24 cellular contexts compared by ENCODE assay signal in the genomic region with DNA sequence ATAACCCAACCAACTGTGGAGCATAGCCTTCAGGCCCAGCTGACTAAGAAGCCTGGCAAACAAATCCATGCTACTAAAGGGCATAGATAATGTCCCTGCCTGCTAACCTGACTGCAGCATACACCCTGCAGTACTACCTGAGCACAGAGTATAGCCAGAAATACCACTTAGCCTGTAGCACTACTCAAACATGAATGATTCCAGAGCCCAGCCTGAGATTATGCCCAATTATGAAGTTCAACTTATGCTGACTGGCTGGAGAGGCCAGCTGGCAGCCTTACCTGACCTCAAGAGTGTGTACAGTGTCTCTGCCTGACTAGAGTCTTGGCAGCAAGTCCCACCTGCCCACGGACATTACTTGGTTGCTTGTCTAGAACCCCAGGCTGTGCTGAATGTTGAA.
"Had no signal": no experiment of that assay in that cellular context is flagged by ENCODE, and none has a peak within 500 bp of the region (broad histone marks: within the 10 kb centered on the region; RNA-seq: fewer than 3 reads in every experiment).

No MANE protein-coding gene starts in this region.

- H3K27ac Mint-ChIP-seq: activated B cell treated with CpG ODN at 0.5 μM for 24 hours; activated CD4-positive, alpha-beta T cell treated with anti-CD3 and anti-CD28 coated beads, Interleukin-2, amount 10 ng/mL, durations not matched to agents 24 days and 14 days; activated naive CD4-positive, alpha-beta T cell treated with anti-CD3 and anti-CD28 coated beads, Interleukin-2, amount 10 ng/mL, durations not matched to agents 7 days and 5 days; activated naive CD8-positive, alpha-beta T cell treated with anti-CD3 and anti-CD28 coated beads for 36 hours; activated T-helper 2 cell treated with anti-CD3 and anti-CD28 coated beads, Interferon-gamma antibody, Interleukin-2, Interleukin-4, amounts not matched to agents 10 μg/mL and 5 μg/mL and 100 μg/mL, durations not matched to agents 14 hours and 24 hours and 36 hours; T-helper 17 cell had no signal

- H3K9me3 Mint-ChIP-seq: activated CD4-positive, alpha-beta T cell treated with anti-CD3 and anti-CD28 coated beads, Interleukin-2, amount 10 ng/mL, durations not matched to agents 24 days and 14 days had no signal

- H3K27ac ChIP-seq: brain microvascular endothelial cell, cardiac muscle cell had no signal

- H3K27me3 Mint-ChIP-seq: activated B cell treated with CpG ODN at 0.5 μM for 24 hours; activated CD4-positive, alpha-beta T cell treated with anti-CD3 and anti-CD28 coated beads, Interleukin-2, amount 10 ng/mL, durations not matched to agents 24 days and 14 days; activated naive CD4-positive, alpha-beta T cell treated with anti-CD3 and anti-CD28 coated beads, Interleukin-2, amount 10 ng/mL, durations not matched to agents 7 days and 5 days; activated naive CD8-positive, alpha-beta T cell treated with anti-CD3 and anti-CD28 coated beads for 36 hours; T-helper 17 cell had no signal

- H3K36me3 Mint-ChIP-seq: activated naive CD4-positive, alpha-beta T cell treated with anti-CD3 and anti-CD28 coated beads, Interleukin-2, amount 10 ng/mL, durations not matched to agents 7 days and 5 days; activated naive CD8-positive, alpha-beta T cell treated with anti-CD3 and anti-CD28 coated beads for 36 hours had no signal

- H3K36me3 ChIP-seq: brain microvascular endothelial cell, cardiac muscle cell had no signal

- DNase-seq: activated B cell treated with CpG ODN at 0.5 μM for 24 hours; activated CD4-positive, alpha-beta T cell treated with anti-CD3 and anti-CD28 coated beads for 1 hour; activated CD4-positive, alpha-beta T cell treated with anti-CD3 and anti-CD28 coated beads, Interleukin-2, amount 10 ng/mL, durations not matched to agents 24 days and 14 days; activated CD4-positive, alpha-beta T cell treated with anti-CD3 and anti-CD28 coated beads, Interleukin-2, amount 50 U/mL, for 48 hours; activated gamma-delta T cell treated with Interleukin-2 at 50 U/mL for 16 hours; activated naive CD4-positive, alpha-beta T cell treated with anti-CD3 and anti-CD28 coated beads, Interleukin-2, amount 10 ng/mL, durations not matched to agents 7 days and 5 days; activated naive CD8-positive, alpha-beta T cell treated with anti-CD3 and anti-CD28 coated beads for 36 hours; activated T-cell treated with anti-CD3 and anti-CD28 coated beads for 4 hours; activated T-cell treated with anti-CD3 and anti-CD28 coated beads, Interleukin-2, amount 50 U/mL, for 48 hours; brain microvascular endothelial cell; KG1; NCI-H1048; NCI-H1417 treated with DMSO at 0.1 percent for 48 hours; NCI-H1694; NCI-H2029; NCI-H2107; NCI-H446 treated with DMSO at 0.1 percent for 48 hours; NCI-H526 treated with DMSO at 0.1 percent for 48 hours; PC-3; SIG-M5; T-helper 17 cell; T-helper 9 cell had no signal

- H3K4me3 Mint-ChIP-seq: activated B cell treated with CpG ODN at 0.5 μM for 24 hours; activated CD4-positive, alpha-beta T cell treated with anti-CD3 and anti-CD28 coated beads, Interleukin-2, amount 10 ng/mL, durations not matched to agents 24 days and 14 days; activated naive CD4-positive, alpha-beta T cell treated with anti-CD3 and anti-CD28 coated beads, Interleukin-2, amount 10 ng/mL, durations not matched to agents 7 days and 5 days; activated naive CD8-positive, alpha-beta T cell treated with anti-CD3 and anti-CD28 coated beads for 36 hours; T-helper 17 cell had no signal

- H3K27me3 ChIP-seq: brain microvascular endothelial cell, cardiac muscle cell had no signal

- H3K4me3 ChIP-seq: cardiac muscle cell had no signal

- ATAC-seq: PC-3, T-helper 17 cell had no signal

- H3K4me1 Mint-ChIP-seq: activated B cell treated with CpG ODN at 0.5 μM for 24 hours; activated CD4-positive, alpha-beta T cell treated with anti-CD3 and anti-CD28 coated beads, Interleukin-2, amount 10 ng/mL, durations not matched to agents 24 days and 14 days; activated naive CD4-positive, alpha-beta T cell treated with anti-CD3 and anti-CD28 coated beads, Interleukin-2, amount 10 ng/mL, durations not matched to agents 7 days and 5 days; activated naive CD8-positive, alpha-beta T cell treated with anti-CD3 and anti-CD28 coated beads for 36 hours; T-helper 17 cell had no signal
